Comparison of ENCODE assay signal across 1 cellular context in genomic region chr12:116142936-116143882, GRCh38.
TF ChIP-seq lines count a peak whose summit lies in the region.

No MANE protein-coding gene starts in this region.

TF ChIP-seq in HEK293, 187 proteins besides CTCF, POLR2A, EP300 and RAD21 (continued from another document):
- no peak for TF ChIP-seq ZNF18 (tag by site-specific recombination; IDR thresholded peaks at IDR 0.05)
- no peak for TF ChIP-seq ZNF664 (tag by site-specific recombination; IDR thresholded peaks at IDR 0.05)
- 0 out of 2 replicates have a peak, but pooled peaks have one; percentile 9 for TF ChIP-seq ZNF660 (tag by site-specific recombination; IDR thresholded peaks at IDR 0.05)
- TF ChIP-seq ZNF76 (tag by site-specific recombination; IDR thresholded peaks at IDR 0.05; ENCODE audit: borderline replicate concordance, low read depth) = no peak
- TF ChIP-seq ZXDB (tag by site-specific recombination; IDR thresholded peaks at IDR 0.05) = 0 out of 2 replicates have a peak, but pooled peaks have one; percentile 18
- TF ChIP-seq PRDM1 (tag by site-specific recombination; IDR thresholded peaks at IDR 0.05) = peak; percentile 71
- no peak for TF ChIP-seq ZNF248 (tag by site-specific recombination; IDR thresholded peaks at IDR 0.05)
- TF ChIP-seq FEZF1 (tag by site-specific recombination; IDR thresholded peaks at IDR 0.05) = no peak
- TF ChIP-seq ZNF600 (tag by site-specific recombination; IDR thresholded peaks at IDR 0.05) = peak; percentile 80
- TF ChIP-seq ZNF692 (tag by site-specific recombination; IDR thresholded peaks at IDR 0.05) = no peak
- peak; percentile 89 for TF ChIP-seq PRDM6 (tag by site-specific recombination; IDR thresholded peaks at IDR 0.05)
- no peak for TF ChIP-seq ZSCAN4 (tag by site-specific recombination; IDR thresholded peaks at IDR 0.05)
- TF ChIP-seq ZNF548 (tag by site-specific recombination; IDR thresholded peaks at IDR 0.05) = no peak
- TF ChIP-seq RBAK (tag by site-specific recombination; IDR thresholded peaks at IDR 0.05) = no peak
TF ChIP-seq in HEK293: peak in this region for 11.
